14 cellular contexts compared by ENCODE assay signal in genomic region chr6:101614774-101615173, GRCh38.
A peak's percentile ranks its signal among the peaks of the same experiment; 100 is the strongest.
DNase-seq lines count a peak whose midpoint lies in the region; ATAC-seq, FAIRE-seq and TF ChIP-seq lines count a peak whose summit lies in the region.
"Had no signal": no experiment of that assay in that cellular context is flagged by ENCODE, and none has a peak within 500 bp of the region (broad histone marks: within the 10 kb centered on the region; RNA-seq: fewer than 3 reads in every experiment).

No MANE protein-coding gene starts in this region.

- POLR2A ChIA-PET in HepG2 (lab: Yijun Ruan, JAX): no interaction called here
- POLR2A ChIA-PET in activated CD4-positive, alpha-beta memory T cell treated with anti-CD3 and anti-CD28 coated beads for 36 hours (lab: Charles Lee): no interaction called here

- no peak overlapping the region for H2AFZ ChIP-seq in HepG2 (ENCODE audit: low read length)
- H2AFZ ChIP-seq: parathyroid adenoma had no signal

- H3K27ac ChIP-seq in HepG2 (ENCODE audit: extremely low read length, insufficient read depth, low read length): no peak overlapping the region
- H3K27ac ChIP-seq in right lobe of liver: no peak overlapping the region
- no peak overlapping the region for H3K27ac ChIP-seq in prostate gland
- H3K27ac ChIP-seq in lower lobe of right lung: no peak overlapping the region
- H3K27ac ChIP-seq: BLaER1, parathyroid adenoma had no signal

- no peak overlapping the region for H3K9ac ChIP-seq in HepG2 (ENCODE audit: insufficient read depth, low read depth, low read length)
- H3K9ac ChIP-seq: BLaER1, parathyroid adenoma had no signal

- H3K4me1 Mint-ChIP-seq in activated CD4-positive, alpha-beta memory T cell treated with anti-CD3 and anti-CD28 coated beads for 36 hours (ENCODE audit: low read depth): no peaks in the 10 kb centered on the region

- no peak overlapping the region for H3K27ac Mint-ChIP-seq in activated CD4-positive, alpha-beta memory T cell treated with anti-CD3 and anti-CD28 coated beads for 36 hours

- DNase-seq in HepG2 (ENCODE audit: low spot score) (no peak), right lobe of liver (no peak), RKO (ENCODE audit: low spot score) (peak; percentile 73), fibroblast of villous mesenchyme (ENCODE audit: low read depth) (peak; percentile 22), prostate gland (ENCODE audit: low spot score) (no peak), lower lobe of right lung (no peak)
- no peak for DNase-seq in effector CD4-positive, alpha-beta T cell
- DNase-seq in activated CD4-positive, alpha-beta memory T cell treated with anti-CD3 and anti-CD28 coated beads for 36 hours: no peak
- DNase-seq: activated T-cell treated with anti-CD3 and anti-CD28 coated beads, Interleukin-2, amount 50 U/mL, for 1 hour; islet precursor cell; T1000 had no signal

- in situ Hi-C loops in HepG2 (cut with HindIII; ENCODE audit: extremely low pct_ligation_motif_present, low pct_unique_long_range_greater_than_20kb): no loop called here

- no peaks in the 10 kb centered on the region for H3K9me3 ChIP-seq in HepG2 (ENCODE audit: low read length)
- no peaks in the 10 kb centered on the region for H3K9me3 ChIP-seq in right lobe of liver
- no peaks in the 10 kb centered on the region for H3K9me3 ChIP-seq in prostate gland
- H3K9me3 ChIP-seq in lower lobe of right lung: no peaks in the 10 kb centered on the region
- H3K9me3 ChIP-seq: BLaER1 had no signal

- H3K27me3 ChIP-seq in HepG2 (ENCODE audit: control insufficient read depth in 1 of 2, insufficient read depth in 2 of 2, low read length in 2 of 2) (no peaks in the 10 kb centered on the region; a peak in 1 of 5 replicates), right lobe of liver (no peaks in the 10 kb centered on the region), prostate gland (replicated peaks; ENCODE audit: insufficient read depth) (no peaks in the 10 kb centered on the region), lower lobe of right lung (ENCODE audit: low read depth) (no peaks in the 10 kb centered on the region)
- H3K27me3 ChIP-seq: BLaER1 had no signal

- TF ChIP-seq RAD21 in HepG2 (CRISPR knock-in tag; IDR thresholded peaks at IDR 0.05): no peak

- no peaks in the 10 kb centered on the region for H3K79me2 ChIP-seq in HepG2 (ENCODE audit: insufficient read depth, low read length)
- H3K79me2 ChIP-seq: parathyroid adenoma had no signal

- TF ChIP-seq POLR2A in HepG2 (IDR thresholded peaks at IDR 0.05; ENCODE audit: insufficient read depth in 1 of 2, low read depth in 2 of 2, low read length in 2 of 2) (no peak), right lobe of liver (IDR thresholded peaks at IDR 0.05) (no peak), prostate gland (IDR thresholded peaks at IDR 0.05) (no peak)

- WGBS in HepG2 (ENCODE audit: low lambda C conversion rate): 0% methylated on average over 1 of the region's 1 CpG
- WGBS in right lobe of liver (ENCODE audit: insufficient coverage, low coverage, low lambda C conversion rate, missing lambda C conversion rate): 44% methylated on average over 1 of the region's 1 CpG
- WGBS in prostate gland: 63% methylated on average over 1 of the region's 1 CpG

- no peaks in the 10 kb centered on the region for H3K4me1 ChIP-seq in HepG2 (ENCODE audit: insufficient read depth, low read length)
- no peaks in the 10 kb centered on the region for H3K4me1 ChIP-seq in right lobe of liver
- H3K4me1 ChIP-seq in prostate gland (replicated peaks): no peaks in the 10 kb centered on the region
- H3K4me1 ChIP-seq in lower lobe of right lung: no peaks in the 10 kb centered on the region
- H3K4me1 ChIP-seq: BLaER1, parathyroid adenoma had no signal

- no peak for TF ChIP-seq EP300 in HepG2 (IDR thresholded peaks at IDR 0.05; ENCODE audit: low read depth in 2 of 2, low read length in 2 of 2)
- no peak for TF ChIP-seq EP300 in HepG2 (CRISPR knock-in tag; IDR thresholded peaks at IDR 0.05; ENCODE audit: borderline replicate concordance)

- FAIRE-seq in HepG2 (lab: Jason Lieb, UNC): no peak
- FAIRE-seq: colon had no signal

- no peak for ATAC-seq in HepG2
- no peak for ATAC-seq in right lobe of liver
- ATAC-seq in lower lobe of right lung: no peak

- BruUV-seq in HepG2 (replicated peaks; lab: Mats Ljungman, UMichigan): no TSS peak

- H3K27me3 Mint-ChIP-seq in activated CD4-positive, alpha-beta memory T cell treated with anti-CD3 and anti-CD28 coated beads for 36 hours: no peaks in the 10 kb centered on the region

- CTCF ChIA-PET in HepG2 (lab: Yijun Ruan, JAX; ENCODE audit: low intra/inter-chr PET ratio, low total read pairs): no interaction called here
- CTCF ChIA-PET in activated CD4-positive, alpha-beta memory T cell treated with anti-CD3 and anti-CD28 coated beads for 36 hours (lab: Charles Lee): no interaction called here

- intact Hi-C loops in HepG2 (cut with micrococcal nuclease; ENCODE audit: unreplicated experiment): no loop called here
- intact Hi-C loops in right lobe of liver (cut with DNase I): no loop called here
- intact Hi-C loops in prostate gland (cut with DNase I): no loop called here
- intact Hi-C loops in activated CD4-positive, alpha-beta memory T cell treated with anti-CD3 and anti-CD28 coated beads for 36 hours (cut with micrococcal nuclease): no loop called here
- intact Hi-C loops in lower lobe of right lung (cut with DNase I): no loop called here

- no peak overlapping the region for H3K4me2 ChIP-seq in HepG2 (ENCODE audit: low read depth, low read length)
- H3K4me2 ChIP-seq: BLaER1 had no signal

- no peak overlapping the region for H3K4me3 Mint-ChIP-seq in activated CD4-positive, alpha-beta memory T cell treated with anti-CD3 and anti-CD28 coated beads for 36 hours

- H3K9me3 Mint-ChIP-seq in activated CD4-positive, alpha-beta memory T cell treated with anti-CD3 and anti-CD28 coated beads for 36 hours: peaks cover 3% of the 10 kb centered on the region

- no peaks in the 10 kb centered on the region for H4K20me1 ChIP-seq in HepG2 (ENCODE audit: insufficient read depth, low read length)
- H4K20me1 ChIP-seq: BLaER1 had no signal

- H3K36me3 Mint-ChIP-seq in activated CD4-positive, alpha-beta memory T cell treated with anti-CD3 and anti-CD28 coated beads for 36 hours: no peaks in the 10 kb centered on the region

- H3K36me3 ChIP-seq in HepG2 (replicated peaks in 1 of 2; ENCODE audit: control insufficient read depth in 1 of 2, insufficient read depth in 2 of 2, low read length in 2 of 2) (no peaks in the 10 kb centered on the region), right lobe of liver (no peaks in the 10 kb centered on the region), prostate gland (no peaks in the 10 kb centered on the region), lower lobe of right lung (no peaks in the 10 kb centered on the region)
- H3K36me3 ChIP-seq: BLaER1 had no signal

- no peak overlapping the region for H3K4me3 ChIP-seq in HepG2 (replicated peaks in 1 of 3; ENCODE audit: insufficient read depth in 1 of 3, low read depth in 2 of 3, low read length in 3 of 3)
- no peak overlapping the region for H3K4me3 ChIP-seq in right lobe of liver
- no peak overlapping the region for H3K4me3 ChIP-seq in fibroblast of villous mesenchyme (ENCODE audit: low read depth, low read length)
- H3K4me3 ChIP-seq in prostate gland: no peak overlapping the region
- H3K4me3 ChIP-seq in lower lobe of right lung: no peak overlapping the region
- H3K4me3 ChIP-seq: BLaER1 had no signal

- TF ChIP-seq CTCF in HepG2 (CRISPR knock-in tag; IDR thresholded peaks at IDR 0.05): no peak
- TF ChIP-seq CTCF in right lobe of liver (IDR thresholded peaks at IDR 0.05): no peak
- no peak for TF ChIP-seq CTCF in fibroblast of villous mesenchyme (IDR thresholded peaks at IDR 0.05; ENCODE audit: insufficient read depth, low read depth, low read length)
- no peak for TF ChIP-seq CTCF in prostate gland (IDR thresholded peaks at IDR 0.05)
- no peak for TF ChIP-seq CTCF in lower lobe of right lung (IDR thresholded peaks at IDR 0.05)

TF ChIP-seq in HepG2, 621 proteins besides CTCF, POLR2A, EP300 and RAD21:
- TF ChIP-seq HINFP (CRISPR knock-in tag; IDR thresholded peaks at IDR 0.05; ENCODE audit: low read depth) (no peak), CREB1 (IDR thresholded peaks at IDR 0.05) (0 out of 2 replicates have a peak, but pooled peaks have one; percentile 2), CREB1 (CRISPR knock-in tag; IDR thresholded peaks at IDR 0.05) (no peak)

Comparison
In these comparisons a context has a peak if more than half of its experiments do, and no peak if none do; other contexts are left out.
1. DNase-seq: peak in RKO (single experiment) and fibroblast of villous mesenchyme (single experiment); none in HepG2 (single experiment), right lobe of liver (0 of 3), prostate gland (single experiment), effector CD4-positive, alpha-beta T cell (single experiment), activated CD4-positive, alpha-beta memory T cell treated with anti-CD3 and anti-CD28 coated beads for 36 hours (single experiment) and lower lobe of right lung (single experiment).